In genomic region chr10:90986870-90987269, GRCh38 we compare ENCODE assay signal across 25 cellular contexts.
A peak's percentile ranks its signal among the peaks of the same experiment; 100 is the strongest.
DNase-seq lines count a peak whose midpoint lies in the region; ATAC-seq and TF ChIP-seq lines count a peak whose summit lies in the region.
"Had no signal": no experiment of that assay in that cellular context is flagged by ENCODE, and none has a peak within 500 bp of the region (broad histone marks: within the 10 kb centered on the region; RNA-seq: fewer than 3 reads in every experiment).

No MANE protein-coding gene starts in this region.

- H3K36me3 ChIP-seq in heart right ventricle (no peaks in the 10 kb centered on the region), KOPT-K1 (ENCODE audit: insufficient read depth, low read length) (peaks cover 13% of the 10 kb centered on the region), neural cell (ENCODE audit: insufficient read depth, low read length) (no peaks in the 10 kb centered on the region)
- H3K36me3 ChIP-seq: HAP-1, SJSA1 had no signal

- H3K9me2 ChIP-seq in neural cell (ENCODE audit: insufficient read depth, low read length), result no peaks in the 10 kb centered on the region

- no peak overlapping the region for H3K4me2 ChIP-seq in neural cell (ENCODE audit: low read length)

- no peak for TF ChIP-seq RAD21 in neural cell (conservative IDR thresholded peaks at IDR 0.05)

- no peaks in the 10 kb centered on the region for H3K27me3 ChIP-seq in heart right ventricle
- no peaks in the 10 kb centered on the region for H3K27me3 ChIP-seq in neural cell (ENCODE audit: insufficient read depth, low read depth, low read length)
- H3K27me3 ChIP-seq: SJSA1 had no signal

- TF ChIP-seq EP300 in neural cell (conservative IDR thresholded peaks at IDR 0.05; ENCODE audit: poor library complexity, severe bottlenecking), result no peak

- H3K4me1 ChIP-seq in heart right ventricle, result peaks cover 0 to 52% (median 18%) of the 10 kb centered on the region in 9 donors
- H3K4me1 ChIP-seq: HAP-1, SJSA1 had no signal

- WGBS in heart right ventricle, 2 donors, result 75 to 85% methylated on average over 2 of the region's 2 CpGs

- no peak for DNase-seq in heart right ventricle
- no peak for DNase-seq in cardiac septum (ENCODE audit: low spot score)
- DNase-seq in nucleus accumbens (lab: John Stamatoyannopoulos, UW), result no peak
- DNase-seq: CD4-positive, alpha-beta T cell; DMS53; EL; GDM1; GOT3; Kasumi-1; NCI-H1105; NCI-H1436 treated with DMSO at 0.1 percent for 48 hours; NCI-H187 treated with DMSO at 0.1 percent for 48 hours; NCI-H2171 treated with DMSO at 0.1 percent for 48 hours; NCI-H345; NCI-H510A treated with DMSO at 0.1 percent for 48 hours; NCI-H748 treated with DMSO at 0.1 percent for 48 hours; NK-92 treated with Interleukin-12 subunit alpha and Interleukin-12 subunit beta, amount 100 ng/mL, for 24 hours; PC-3 had no signal

- H3K9me3 ChIP-seq in heart right ventricle (no peaks in the 10 kb centered on the region), KOPT-K1 (ENCODE audit: insufficient read depth, low read length, poor library complexity, severe bottlenecking) (no peaks in the 10 kb centered on the region), neural cell (ENCODE audit: low read length) (no peaks in the 10 kb centered on the region)
- H3K9me3 ChIP-seq: HAP-1, SJSA1 had no signal

- H4K20me1 ChIP-seq in neural cell (ENCODE audit: insufficient read depth), result no peaks in the 10 kb centered on the region

- no peak for TF ChIP-seq CTCF in heart right ventricle (IDR thresholded peaks at IDR 0.05)
- no peak for TF ChIP-seq CTCF in neural cell (IDR thresholded peaks at IDR 0.05; ENCODE audit: poor library complexity, severe bottlenecking)

- no peaks in the 10 kb centered on the region for H3K79me2 ChIP-seq in neural cell (replicated peaks; ENCODE audit: insufficient read depth, low read length)

- ATAC-seq in heart right ventricle, result no peak
- ATAC-seq in HG02642 (IDR thresholded peaks at IDR 0.05; ENCODE audit: poor library complexity, unreplicated experiment), result no peak
- ATAC-seq in HG03520 (IDR thresholded peaks at IDR 0.05; ENCODE audit: unreplicated experiment), result no peak
- ATAC-seq: GM12878, PC-3 had no signal

- H2AFZ ChIP-seq in neural cell (ENCODE audit: low read depth, low read length), result no peak overlapping the region

- no peak overlapping the region for H3K4me3 ChIP-seq in heart right ventricle
- H3K4me3 ChIP-seq in neural cell (ENCODE audit: low read length), result peak overlapping the region; percentile 47
- H3K4me3 ChIP-seq: GM12878, HAP-1, SJSA1 had no signal

- peaks cover 16% of the 10 kb centered on the region for H3F3A ChIP-seq in neural cell (ENCODE audit: insufficient read depth, low read length, poor library complexity, severe bottlenecking)

- intact Hi-C loops in heart right ventricle (cut with DNase I), result loop anchor here in 2 of 10 donors (5.0 kb wide), 1 partner anchor 65 kb away; the partner anchor contains the start of gene ANKRD1 (in 2 of the 2)
- intact Hi-C loops in cardiac septum (cut with DNase I), result no loop called here

- H3K9ac ChIP-seq in neural cell (ENCODE audit: low read length), result peak overlapping the region; percentile 63

- peak overlapping the region in 8 of 10 donors; percentile 44 to 84 (median 80) for H3K27ac ChIP-seq in heart right ventricle
- H3K27ac ChIP-seq in KOPT-K1 (ENCODE audit: low read depth, low read length, poor library complexity, severe bottlenecking), result peak overlapping the region; percentile 94
- peak overlapping the region; percentile 94 for H3K27ac ChIP-seq in neural cell (ENCODE audit: low read length)
- H3K27ac ChIP-seq: SJSA1 had no signal

TF ChIP-seq in neural cell, 6 proteins besides CTCF, POLR2A, EP300 and RAD21:
- TF ChIP-seq SMC3 (conservative IDR thresholded peaks at IDR 0.05; ENCODE audit: poor library complexity), result no peak
- no peak for TF ChIP-seq MXI1 (conservative IDR thresholded peaks at IDR 0.05; ENCODE audit: poor library complexity, severe bottlenecking)
- TF ChIP-seq POLR2AphosphoS5 (IDR thresholded peaks at IDR 0.05), result no peak
- TF ChIP-seq EZH2 (IDR thresholded peaks at IDR 0.05; ENCODE audit: borderline replicate concordance, insufficient read depth, low read length, poor library complexity, severe bottlenecking), result no peak
- TF ChIP-seq REST (IDR thresholded peaks at IDR 0.05; ENCODE audit: borderline replicate concordance), result no peak
TF ChIP-seq in neural cell: peak in this region for 0.
